9 cellular contexts compared by ENCODE assay signal in genomic region chr9:105243015-105243686, GRCh38. TPM values are rescaled to one million over a fixed set of nuclear protein-coding genes. Genes with fewer than 3 reads are reported as not detected.
DNase-seq lines count a peak whose midpoint lies in the region; ATAC-seq and TF ChIP-seq lines count a peak whose summit lies in the region.
"Had no signal": no experiment of that assay in that cellular context is flagged by ENCODE, and none has a peak within 500 bp of the region (broad histone marks: within the 10 kb centered on the region; RNA-seq: fewer than 3 reads in every experiment).

No MANE protein-coding gene starts in this region.

- DNase-seq in AG08395 (ENCODE audit: low spot score) (peak; percentile 61), IMR-90 (peak; percentile 49), caudate nucleus (lab: John Stamatoyannopoulos, UW) (no peak), mesothelial cell of epicardium (ENCODE audit: low spot score in 2 of 2, unreplicated experiment in 2 of 2) (no peak)
- DNase-seq in activated CD4-positive, alpha-beta T cell treated with anti-CD3 and anti-CD28 coated beads for 48 hours = no peak
- no peak for DNase-seq in activated CD4-positive, alpha-beta memory T cell treated with anti-CD3 and anti-CD28 coated beads for 36 hours
- DNase-seq: GDM1 had no signal

- TF ChIP-seq RAD21 in IMR-90 (IDR thresholded peaks at IDR 0.05; ENCODE audit: low read length) = no peak

- no peak overlapping the region for H3K9ac ChIP-seq in IMR-90 (ENCODE audit: low read depth, low read length)

- ATAC-seq in IMR-90 (ENCODE audit: low read depth) (no peak), HG02571 (IDR thresholded peaks at IDR 0.05; ENCODE audit: unreplicated experiment) (no peak), GM19467 (IDR thresholded peaks at IDR 0.05; ENCODE audit: unreplicated experiment) (no peak)

- no peaks in the 10 kb centered on the region for H3K36me3 Mint-ChIP-seq in mesothelial cell of epicardium
- H3K36me3 Mint-ChIP-seq in activated CD4-positive, alpha-beta memory T cell treated with anti-CD3 and anti-CD28 coated beads for 36 hours = no peaks in the 10 kb centered on the region

- no peak overlapping the region for H3K4me3 ChIP-seq in IMR-90 (ENCODE audit: insufficient read depth, low read depth, low read length)

- no peaks in the 10 kb centered on the region; the same call in 1 of the 2 replicates for H3K4me1 ChIP-seq in IMR-90 (ENCODE audit: control insufficient read depth, insufficient read depth, low read length)

- no peak overlapping the region for H4K91ac ChIP-seq in IMR-90 (ENCODE audit: insufficient read depth, low read depth, low read length)

- no peak for TF ChIP-seq POLR2A in IMR-90 (IDR thresholded peaks at IDR 0.05; ENCODE audit: low read depth, low read length)

- H4K8ac ChIP-seq in IMR-90 (ENCODE audit: low read depth in 2 of 2, low read length in 2 of 2) = peak overlapping the region in 1 of 2 experiments; percentile 22; a peak in 2 of 4 replicates

- H3K27ac Mint-ChIP-seq in mesothelial cell of epicardium = peak overlapping the region; percentile 83
- no peak overlapping the region for H3K27ac Mint-ChIP-seq in activated CD4-positive, alpha-beta memory T cell treated with anti-CD3 and anti-CD28 coated beads for 36 hours

- H3K9me3 ChIP-seq in IMR-90 (ENCODE audit: control insufficient read depth, insufficient read depth, low read length) = no peaks in the 10 kb centered on the region

- H2BK20ac ChIP-seq in IMR-90 (ENCODE audit: low read depth, low read length) = no peak overlapping the region

- peak overlapping the region; percentile 70; the same call in 1 of the 2 replicates for H3K4me2 ChIP-seq in IMR-90 (ENCODE audit: low read depth, low read length)

- no peak overlapping the region for H4K5ac ChIP-seq in IMR-90 (ENCODE audit: low read depth, low read length)

- CTCF ChIA-PET in IMR-90 (lab: Yijun Ruan, JAX) = interaction anchor here (1.4 kb wide), 1 partner anchor 379 kb away, joined by 4 read pairs; no protein-coding TSS in a partner anchor
- CTCF ChIA-PET in activated CD4-positive, alpha-beta memory T cell treated with anti-CD3 and anti-CD28 coated beads for 36 hours (lab: Charles Lee) = no interaction called here

- dilution Hi-C loops in IMR-90 (cut with HindIII; ENCODE audit: low sequenced_read_pairs, unreplicated experiment) = no loop called here

- no peak overlapping the region for H2BK15ac ChIP-seq in IMR-90 (ENCODE audit: low read depth, low read length)

- in situ Hi-C loops in IMR-90 (cut with MboI; ENCODE audit: low sequenced_read_pairs) = loop anchor here (10.0 kb wide), 1 partner anchor 172 kb away; no protein-coding TSS in a partner anchor

- H3K4me1 Mint-ChIP-seq in mesothelial cell of epicardium = peaks cover 59% of the 10 kb centered on the region
- peaks cover 16% of the 10 kb centered on the region for H3K4me1 Mint-ChIP-seq in activated CD4-positive, alpha-beta memory T cell treated with anti-CD3 and anti-CD28 coated beads for 36 hours (ENCODE audit: low read depth)

- H3K27me3 ChIP-seq in IMR-90 (ENCODE audit: control insufficient read depth, insufficient read depth, low read length) = no peaks in the 10 kb centered on the region

- H3K4me3 Mint-ChIP-seq in mesothelial cell of epicardium = peak overlapping the region; percentile 7
- H3K4me3 Mint-ChIP-seq in activated CD4-positive, alpha-beta memory T cell treated with anti-CD3 and anti-CD28 coated beads for 36 hours = no peak overlapping the region

- peak overlapping the region; percentile 39 for H2AFZ ChIP-seq in IMR-90 (replicated peaks; ENCODE audit: low read length, poor library complexity)

- H3K9me1 ChIP-seq in IMR-90 (ENCODE audit: insufficient read depth, low read length) = no peaks in the 10 kb centered on the region

- H3K9me3 Mint-ChIP-seq in mesothelial cell of epicardium = no peaks in the 10 kb centered on the region
- no peaks in the 10 kb centered on the region for H3K9me3 Mint-ChIP-seq in activated CD4-positive, alpha-beta memory T cell treated with anti-CD3 and anti-CD28 coated beads for 36 hours

- H3K27ac ChIP-seq in IMR-90 (ENCODE audit: insufficient read depth, low read length) (no peak overlapping the region), caudate nucleus (ENCODE audit: low read depth, low read length) (peak overlapping the region; percentile 75)

- no peak overlapping the region for H3K14ac ChIP-seq in IMR-90 (replicated peaks; ENCODE audit: low read depth, low read length)

- no TSS peak for BruUV-seq in IMR-90 (replicated peaks; lab: Mats Ljungman, UMichigan)

- H2BK5ac ChIP-seq in IMR-90 (ENCODE audit: low read depth, low read length, poor library complexity, severe bottlenecking) = no peak overlapping the region

- intact Hi-C loops in IMR-90 (cut with micrococcal nuclease) = loop anchor here (10.0 kb wide), 3 partner anchors 188 to 478 kb away; partner anchors contain the start of gene NIPSNAP3B
- intact Hi-C loops in activated CD4-positive, alpha-beta memory T cell treated with anti-CD3 and anti-CD28 coated beads for 36 hours (cut with micrococcal nuclease) = loop anchor here (5.0 to 10.0 kb wide), 2 partner anchors 316 to 452 kb away; partner anchors contain the start of genes ABCA1 and TMEM38B

- POLR2A ChIA-PET in IMR-90 (lab: Charles Lee; ENCODE audit: unreplicated experiment) = no interaction called here
- POLR2A ChIA-PET in activated CD4-positive, alpha-beta memory T cell treated with anti-CD3 and anti-CD28 coated beads for 36 hours (lab: Charles Lee) = no interaction called here

- no peaks in the 10 kb centered on the region for H3K27me3 Mint-ChIP-seq in mesothelial cell of epicardium (ENCODE audit: low read depth)
- H3K27me3 Mint-ChIP-seq in activated CD4-positive, alpha-beta memory T cell treated with anti-CD3 and anti-CD28 coated beads for 36 hours = peaks cover 12% of the 10 kb centered on the region

- no peak overlapping the region for H3K56ac ChIP-seq in IMR-90 (ENCODE audit: extremely low read depth, insufficient read depth, low read length)

- H3K18ac ChIP-seq in IMR-90 (ENCODE audit: low read depth, low read length) = no peak overlapping the region

- TF ChIP-seq CTCF in IMR-90 (conservative IDR thresholded peaks at IDR 0.05; ENCODE audit: low read depth, low read length) (no peak), mesothelial cell of epicardium (IDR thresholded peaks at IDR 0.05; ENCODE audit: unreplicated experiment) (no peak)

- no peak overlapping the region for H2BK120ac ChIP-seq in IMR-90 (ENCODE audit: low read depth, low read length)

- no peak overlapping the region for H3K4ac ChIP-seq in IMR-90 (ENCODE audit: low read depth, low read length)

- H3K79me1 ChIP-seq in IMR-90 (ENCODE audit: low read depth in 1 of 2, low read length in 2 of 2) = peaks cover 0 to 10% of the 10 kb centered on the region in 2 experiments; a peak in 2 of 4 replicates

- no peaks in the 10 kb centered on the region for H4K20me1 ChIP-seq in IMR-90 (ENCODE audit: insufficient read depth, low read length)

- no peak overlapping the region for H3K23ac ChIP-seq in IMR-90 (ENCODE audit: low read depth, low read length)

- no peak overlapping the region for H2AK5ac ChIP-seq in IMR-90 (ENCODE audit: low read depth, low read length)

- 70% methylated on average over 2 of the region's 5 CpGs; no CpG with 5 or more reads in 1 of the 2 experiments for WGBS in IMR-90 (ENCODE audit: extremely low coverage in 2 of 2, insufficient read length in 1 of 2), 2 experiments

- H3K36me3 ChIP-seq in IMR-90 (ENCODE audit: control insufficient read depth, insufficient read depth, low read length) = no peaks in the 10 kb centered on the region

- no peak overlapping the region for H2AK9ac ChIP-seq in IMR-90 (replicated peaks; ENCODE audit: low read depth, low read length, poor library complexity)

TF ChIP-seq in IMR-90, 13 proteins besides CTCF, POLR2A, EP300 and RAD21:
- TF ChIP-seq RCOR1 (IDR thresholded peaks at IDR 0.05; ENCODE audit: insufficient replicate concordance, low read length) (no peak), BHLHE40 (IDR thresholded peaks at IDR 0.05; ENCODE audit: low read depth, low read length) (no peak), RFX5 (IDR thresholded peaks at IDR 0.05; ENCODE audit: low read depth, low read length) (no peak), MXI1 (IDR thresholded peaks at IDR 0.05; ENCODE audit: borderline replicate concordance, low read depth, low read length) (no peak), FOS (IDR thresholded peaks at IDR 0.05; ENCODE audit: low read depth, low read length) (no peak), CEBPB (IDR thresholded peaks at IDR 0.05; ENCODE audit: low read depth, low read length) (no peak), NFE2L2 (IDR thresholded peaks at IDR 0.05; ENCODE audit: low read depth, low read length) (no peak), MAZ (IDR thresholded peaks at IDR 0.05; ENCODE audit: borderline replicate concordance, low read depth, low read length) (no peak), MAFK (IDR thresholded peaks at IDR 0.05; ENCODE audit: low read depth, low read length) (no peak), ELK1 (IDR thresholded peaks at IDR 0.05; ENCODE audit: borderline replicate concordance, low read depth, low read length) (no peak)
- TF ChIP-seq, protein P1, sequence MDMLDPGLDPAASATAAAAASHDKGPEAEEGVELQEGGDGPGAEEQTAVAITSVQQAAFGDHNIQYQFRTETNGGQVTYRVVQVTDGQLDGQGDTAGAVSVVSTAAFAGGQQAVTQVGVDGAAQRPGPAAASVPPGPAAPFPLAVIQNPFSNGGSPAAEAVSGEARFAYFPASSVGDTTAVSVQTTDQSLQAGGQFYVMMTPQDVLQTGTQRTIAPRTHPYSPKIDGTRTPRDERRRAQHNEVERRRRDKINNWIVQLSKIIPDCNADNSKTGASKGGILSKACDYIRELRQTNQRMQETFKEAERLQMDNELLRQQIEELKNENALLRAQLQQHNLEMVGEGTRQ (IDR thresholded peaks at IDR 0.05; ENCODE audit: low read depth, low read length) = no peak

RNA-seq across cellular contexts. Expression of gene SLC44A1, which starts 1.3 kb away (rescaled TPM):
- 19.4 and 21.7 TPM in 2 replicates for total RNA-seq in IMR-90 (2012; rRNA removed)
- 3.9 and 5.2 TPM in 2 replicates for polyA plus RNA-seq in IMR-90 (2012; rRNA removed)
- polyA plus RNA-seq in IMR-90 (2012; cell fraction: cytosol; rRNA removed) = 1.4 and 2.1 TPM in 2 replicates
- 0.44 and 2.7 TPM in 2 replicates for polyA plus RNA-seq in IMR-90 (2012; cell fraction: nucleus; rRNA removed; ENCODE audit: low replicate concordance)
- 47.5 to 49.0 TPM (median 48.5 TPM) in 3 replicates for total RNA-seq in mesothelial cell of epicardium
- 10 to 100 TPM; 11.8 to 12.2 TPM for total RNA-seq in activated CD4-positive, alpha-beta memory T cell treated with anti-CD3 and anti-CD28 coated beads for 36 hours

Comparison
In these comparisons a context has a peak if more than half of its experiments do, and no peak if none do; other contexts are left out.
1. DNase-seq: peak in AG08395 (single experiment) and IMR-90 (single experiment); none in caudate nucleus (0 of 61), mesothelial cell of epicardium (0 of 2), activated CD4-positive, alpha-beta T cell treated with anti-CD3 and anti-CD28 coated beads for 48 hours (single experiment) and activated CD4-positive, alpha-beta memory T cell treated with anti-CD3 and anti-CD28 coated beads for 36 hours (single experiment).